ENCODE assay signal across 25 cellular contexts in genomic region chr1:87757700-87758099, GRCh38.
"Had no signal": no experiment of that assay in that cellular context is flagged by ENCODE, and none has a peak within 500 bp of the region (broad histone marks: within the 10 kb centered on the region; RNA-seq: fewer than 3 reads in every experiment).

No MANE protein-coding gene starts in this region.

- H3K27ac ChIP-seq: brain microvascular endothelial cell, left ventricle myocardium inferior, pancreas, suprapubic skin had no signal

- H3K4me1 ChIP-seq: left ventricle myocardium inferior, pancreas had no signal

- H3K9me3 Mint-ChIP-seq: activated naive CD4-positive, alpha-beta T cell treated with anti-CD3 and anti-CD28 coated beads for 36 hours; activated T-cell treated with anti-CD3 and anti-CD28 coated beads, Interleukin-2, amount 50 U/mL, for 24 hours; activated T-helper 2 cell treated with anti-CD3 and anti-CD28 coated beads, Interferon-gamma antibody, Interleukin-2, Interleukin-4, amounts not matched to agents 10 μg/mL and 5 μg/mL and 100 μg/mL, durations not matched to agents 14 hours and 24 hours and 36 hours; T-cell had no signal

- H3K27ac Mint-ChIP-seq: activated CD8-positive, alpha-beta T cell treated with anti-CD3 and anti-CD28 coated beads, Interleukin-2, amount 10 ng/mL, durations not matched to agents 7 days and 5 days; activated naive CD4-positive, alpha-beta T cell treated with anti-CD3 and anti-CD28 coated beads for 36 hours; activated T-cell treated with anti-CD3 and anti-CD28 coated beads, Interleukin-2, amount 50 U/mL, for 24 hours; activated T-helper 2 cell treated with anti-CD3 and anti-CD28 coated beads, Interferon-gamma antibody, Interleukin-2, Interleukin-4, amounts not matched to agents 10 μg/mL and 5 μg/mL and 100 μg/mL, durations not matched to agents 14 hours and 24 hours and 36 hours; memory B cell; naive thymus-derived CD4-positive, alpha-beta T cell; T-cell had no signal

- H3K27me3 ChIP-seq: brain microvascular endothelial cell, pancreas, suprapubic skin had no signal

- ATAC-seq: activated CD8-positive, alpha-beta T cell treated with anti-CD3 and anti-CD28 coated beads, Interleukin-2, amount 10 ng/mL, durations not matched to agents 7 days and 5 days; naive thymus-derived CD4-positive, alpha-beta T cell; pancreas; SK-N-SH treated with all-trans-retinoic acid at 6 μM for 48 hours; T-cell had no signal

- FAIRE-seq: endometrium, pancreas had no signal

- H3K4me3 Mint-ChIP-seq: activated CD8-positive, alpha-beta T cell treated with anti-CD3 and anti-CD28 coated beads, Interleukin-2, amount 10 ng/mL, durations not matched to agents 7 days and 5 days; activated naive CD4-positive, alpha-beta T cell treated with anti-CD3 and anti-CD28 coated beads for 36 hours; activated T-cell treated with anti-CD3 and anti-CD28 coated beads, Interleukin-2, amount 50 U/mL, for 24 hours; memory B cell; naive thymus-derived CD4-positive, alpha-beta T cell; T-cell had no signal

- H3K27me3 Mint-ChIP-seq: memory B cell, T-cell had no signal

- H3K4me3 ChIP-seq: left ventricle myocardium inferior, pancreas, suprapubic skin had no signal

- H3K36me3 ChIP-seq: brain microvascular endothelial cell, left ventricle myocardium inferior, pancreas, suprapubic skin had no signal

- H3K9me3 ChIP-seq: left ventricle myocardium inferior, pancreas, suprapubic skin had no signal

- DNase-seq: activated CD4-positive, alpha-beta T cell treated with anti-CD3 and anti-CD28 coated beads for 48 hours; activated CD4-positive, CD25-positive, alpha-beta regulatory T cell; activated CD8-positive, alpha-beta T cell treated with anti-CD3 and anti-CD28 coated beads, Interleukin-2, amount 10 ng/mL, durations not matched to agents 7 days and 5 days; activated naive CD4-positive, alpha-beta T cell treated with anti-CD3 and anti-CD28 coated beads for 36 hours; activated T-cell treated with anti-CD3 and anti-CD28 coated beads, Interleukin-2, amount 50 U/mL, for 24 hours; brain microvascular endothelial cell; cortex of kidney; erythroblast; foreskin fibroblast; glutamatergic neuron; hippocampal formation; islet precursor cell; left ventricle myocardium inferior; naive thymus-derived CD4-positive, alpha-beta T cell; pancreas; stimulated activated CD4-positive, alpha-beta T cell treated with anti-CD3 and anti-CD28 coated beads, Interleukin-12 subunit alpha, Interleukin-12 subunit beta, amount 100 ng/mL, for 4 hours; stimulated activated CD4-positive, alpha-beta T cell treated with anti-CD3 and anti-CD28 coated beads, Interleukin-1b, Interleukin-23, amount 100 ng/mL, for 48 hours; stimulated activated CD8-positive, alpha-beta memory T cell treated with anti-CD3 and anti-CD28 coated beads, Interleukin-4, amount 100 ng/mL, for 48 hours; stimulated activated naive CD4-positive, alpha-beta T cell treated with Interleukin-2 at 50 U/mL for 16 hours; T-cell had no signal

- H3K36me3 Mint-ChIP-seq: memory B cell; naive thymus-derived CD4-positive, alpha-beta T cell; T-cell had no signal
